Comparison of ENCODE assay signal across 1 cellular context in genomic region chr6:87155272-87155919, GRCh38.
TF ChIP-seq lines count a peak whose summit lies in the region.

ZNF292 (plus strand) TSS chr6:87155565; CDS start chr6:87155592, 27 bp downstream.

TF ChIP-seq in HepG2, 621 proteins besides CTCF, POLR2A, EP300 and RAD21 (continued from another document and continues in another):
- TF ChIP-seq, protein P1, sequence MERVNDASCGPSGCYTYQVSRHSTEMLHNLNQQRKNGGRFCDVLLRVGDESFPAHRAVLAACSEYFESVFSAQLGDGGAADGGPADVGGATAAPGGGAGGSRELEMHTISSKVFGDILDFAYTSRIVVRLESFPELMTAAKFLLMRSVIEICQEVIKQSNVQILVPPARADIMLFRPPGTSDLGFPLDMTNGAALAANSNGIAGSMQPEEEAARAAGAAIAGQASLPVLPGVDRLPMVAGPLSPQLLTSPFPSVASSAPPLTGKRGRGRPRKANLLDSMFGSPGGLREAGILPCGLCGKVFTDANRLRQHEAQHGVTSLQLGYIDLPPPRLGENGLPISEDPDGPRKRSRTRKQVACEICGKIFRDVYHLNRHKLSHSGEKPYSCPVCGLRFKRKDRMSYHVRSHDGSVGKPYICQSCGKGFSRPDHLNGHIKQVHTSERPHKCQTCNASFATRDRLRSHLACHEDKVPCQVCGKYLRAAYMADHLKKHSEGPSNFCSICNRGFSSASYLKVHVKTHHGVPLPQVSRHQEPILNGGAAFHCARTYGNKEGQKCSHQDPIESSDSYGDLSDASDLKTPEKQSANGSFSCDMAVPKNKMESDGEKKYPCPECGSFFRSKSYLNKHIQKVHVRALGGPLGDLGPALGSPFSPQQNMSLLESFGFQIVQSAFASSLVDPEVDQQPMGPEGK (CRISPR knock-in tag; IDR thresholded peaks at IDR 0.05), result peak; percentile 58; the same call in 1 of the 2 replicates
- TF ChIP-seq ZBTB38 (CRISPR knock-in tag; IDR thresholded peaks at IDR 0.05) (peak; percentile 80; the same call in 1 of the 2 replicates), KAT8 (CRISPR knock-in tag; IDR thresholded peaks at IDR 0.05) (peak; percentile 93), KDM2A (CRISPR knock-in tag; IDR thresholded peaks at IDR 0.05; ENCODE audit: borderline replicate concordance, low read depth) (peak; percentile 94), HOXA9 (CRISPR knock-in tag; IDR thresholded peaks at IDR 0.05; ENCODE audit: borderline replicate concordance) (peak; percentile 99), ZNF616 (CRISPR knock-in tag; IDR thresholded peaks at IDR 0.05; ENCODE audit: low read depth) (peak; percentile 98), SIX4 (CRISPR knock-in tag; IDR thresholded peaks at IDR 0.05) (peak; percentile 49; the same call in 1 of the 2 replicates), MIER3 (CRISPR knock-in tag; IDR thresholded peaks at IDR 0.05; ENCODE audit: borderline replicate concordance) (peak; percentile 88; the same call in 1 of the 2 replicates), ATM (IDR thresholded peaks at IDR 0.05; ENCODE audit: borderline replicate concordance) (no peak), RAD51 (IDR thresholded peaks at IDR 0.05; ENCODE audit: borderline replicate concordance) (peak; percentile 100), ZNF773 (CRISPR knock-in tag; IDR thresholded peaks at IDR 0.05; ENCODE audit: borderline replicate concordance) (peak; percentile 61; the same call in 1 of the 2 replicates), GZF1 (CRISPR knock-in tag; IDR thresholded peaks at IDR 0.05) (peak; percentile 94), ZSCAN29 (CRISPR knock-in tag; conservative IDR thresholded peaks at IDR 0.05) (0 out of 2 replicates have a peak, but pooled peaks have one; percentile 26), ZNF605 (CRISPR knock-in tag; IDR thresholded peaks at IDR 0.05) (peak; percentile 98), ZNF574 (CRISPR knock-in tag; IDR thresholded peaks at IDR 0.05) (peak; percentile 83), ZNF713 (CRISPR knock-in tag; IDR thresholded peaks at IDR 0.05) (peak; percentile 76; the same call in 1 of the 2 replicates), ZNF558 (CRISPR knock-in tag; IDR thresholded peaks at IDR 0.05; ENCODE audit: borderline replicate concordance) (peak; percentile 96; the same call in 1 of the 2 replicates), KLF15 (CRISPR knock-in tag; IDR thresholded peaks at IDR 0.05; ENCODE audit: borderline replicate concordance) (no peak), SIN3B (IDR thresholded peaks at IDR 0.05; ENCODE audit: low read length) (peak; percentile 64; the same call in 1 of the 2 replicates), NR2F2 (IDR thresholded peaks at IDR 0.05; ENCODE audit: borderline replicate concordance, low read depth) (peak; percentile 28; the same call in 1 of the 2 replicates), HOMEZ (CRISPR knock-in tag; IDR thresholded peaks at IDR 0.05; ENCODE audit: low read depth) (peak; percentile 70; the same call in 1 of the 2 replicates), GFI1 (CRISPR knock-in tag; IDR thresholded peaks at IDR 0.05; ENCODE audit: borderline replicate concordance) (peak; percentile 81), CHCHD3 (CRISPR knock-in tag; IDR thresholded peaks at IDR 0.05) (peak; percentile 29; the same call in 1 of the 2 replicates), ZSCAN21 (CRISPR knock-in tag; IDR thresholded peaks at IDR 0.05; ENCODE audit: borderline replicate concordance) (peak; percentile 94), UBTF (CRISPR knock-in tag; IDR thresholded peaks at IDR 0.05) (peak; percentile 81), ZSCAN30 (CRISPR knock-in tag; IDR thresholded peaks at IDR 0.05) (0 out of 2 replicates have a peak, but pooled peaks have one; percentile 80), ZNF766 (CRISPR knock-in tag; IDR thresholded peaks at IDR 0.05; ENCODE audit: borderline replicate concordance) (peak; percentile 81; the same call in 1 of the 2 replicates), AHR (CRISPR knock-in tag; IDR thresholded peaks at IDR 0.05) (peak; percentile 17; the same call in 1 of the 2 replicates), KLF6 (CRISPR knock-in tag; IDR thresholded peaks at IDR 0.05) (peak; percentile 97), POLR2G (IDR thresholded peaks at IDR 0.05; ENCODE audit: low read depth, low read length) (peak; percentile 89), HOXA7 (CRISPR knock-in tag; IDR thresholded peaks at IDR 0.05) (peak; percentile 98), ZNF567 (CRISPR knock-in tag; IDR thresholded peaks at IDR 0.05; ENCODE audit: borderline replicate concordance) (no peak), CREBL2 (CRISPR knock-in tag; IDR thresholded peaks at IDR 0.05; ENCODE audit: borderline replicate concordance) (peak; percentile 81; the same call in 1 of the 2 replicates)
- TF ChIP-seq, protein P2, sequence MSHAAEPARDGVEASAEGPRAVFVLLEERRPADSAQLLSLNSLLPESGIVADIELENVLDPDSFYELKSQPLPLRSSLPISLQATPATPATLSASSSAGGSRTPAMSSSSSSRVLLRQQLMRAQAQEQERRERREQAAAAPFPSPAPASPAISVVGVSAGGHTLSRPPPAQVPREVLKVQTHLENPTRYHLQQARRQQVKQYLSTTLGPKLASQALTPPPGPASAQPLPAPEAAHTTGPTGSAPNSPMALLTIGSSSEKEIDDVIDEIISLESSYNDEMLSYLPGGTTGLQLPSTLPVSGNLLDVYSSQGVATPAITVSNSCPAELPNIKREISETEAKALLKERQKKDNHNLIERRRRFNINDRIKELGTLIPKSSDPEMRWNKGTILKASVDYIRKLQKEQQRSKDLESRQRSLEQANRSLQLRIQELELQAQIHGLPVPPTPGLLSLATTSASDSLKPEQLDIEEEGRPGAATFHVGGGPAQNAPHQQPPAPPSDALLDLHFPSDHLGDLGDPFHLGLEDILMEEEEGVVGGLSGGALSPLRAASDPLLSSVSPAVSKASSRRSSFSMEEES (CRISPR knock-in tag; IDR thresholded peaks at IDR 0.05), result peak; percentile 97
- TF ChIP-seq, protein P3, sequence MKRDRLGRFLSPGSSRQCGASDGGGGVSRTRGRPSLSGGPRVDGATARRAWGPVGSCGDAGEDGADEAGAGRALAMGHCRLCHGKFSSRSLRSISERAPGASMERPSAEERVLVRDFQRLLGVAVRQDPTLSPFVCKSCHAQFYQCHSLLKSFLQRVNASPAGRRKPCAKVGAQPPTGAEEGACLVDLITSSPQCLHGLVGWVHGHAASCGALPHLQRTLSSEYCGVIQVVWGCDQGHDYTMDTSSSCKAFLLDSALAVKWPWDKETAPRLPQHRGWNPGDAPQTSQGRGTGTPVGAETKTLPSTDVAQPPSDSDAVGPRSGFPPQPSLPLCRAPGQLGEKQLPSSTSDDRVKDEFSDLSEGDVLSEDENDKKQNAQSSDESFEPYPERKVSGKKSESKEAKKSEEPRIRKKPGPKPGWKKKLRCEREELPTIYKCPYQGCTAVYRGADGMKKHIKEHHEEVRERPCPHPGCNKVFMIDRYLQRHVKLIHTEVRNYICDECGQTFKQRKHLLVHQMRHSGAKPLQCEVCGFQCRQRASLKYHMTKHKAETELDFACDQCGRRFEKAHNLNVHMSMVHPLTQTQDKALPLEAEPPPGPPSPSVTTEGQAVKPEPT (CRISPR knock-in tag; IDR thresholded peaks at IDR 0.05; ENCODE audit: low read depth), result peak; percentile 94
- TF ChIP-seq, protein P4, sequence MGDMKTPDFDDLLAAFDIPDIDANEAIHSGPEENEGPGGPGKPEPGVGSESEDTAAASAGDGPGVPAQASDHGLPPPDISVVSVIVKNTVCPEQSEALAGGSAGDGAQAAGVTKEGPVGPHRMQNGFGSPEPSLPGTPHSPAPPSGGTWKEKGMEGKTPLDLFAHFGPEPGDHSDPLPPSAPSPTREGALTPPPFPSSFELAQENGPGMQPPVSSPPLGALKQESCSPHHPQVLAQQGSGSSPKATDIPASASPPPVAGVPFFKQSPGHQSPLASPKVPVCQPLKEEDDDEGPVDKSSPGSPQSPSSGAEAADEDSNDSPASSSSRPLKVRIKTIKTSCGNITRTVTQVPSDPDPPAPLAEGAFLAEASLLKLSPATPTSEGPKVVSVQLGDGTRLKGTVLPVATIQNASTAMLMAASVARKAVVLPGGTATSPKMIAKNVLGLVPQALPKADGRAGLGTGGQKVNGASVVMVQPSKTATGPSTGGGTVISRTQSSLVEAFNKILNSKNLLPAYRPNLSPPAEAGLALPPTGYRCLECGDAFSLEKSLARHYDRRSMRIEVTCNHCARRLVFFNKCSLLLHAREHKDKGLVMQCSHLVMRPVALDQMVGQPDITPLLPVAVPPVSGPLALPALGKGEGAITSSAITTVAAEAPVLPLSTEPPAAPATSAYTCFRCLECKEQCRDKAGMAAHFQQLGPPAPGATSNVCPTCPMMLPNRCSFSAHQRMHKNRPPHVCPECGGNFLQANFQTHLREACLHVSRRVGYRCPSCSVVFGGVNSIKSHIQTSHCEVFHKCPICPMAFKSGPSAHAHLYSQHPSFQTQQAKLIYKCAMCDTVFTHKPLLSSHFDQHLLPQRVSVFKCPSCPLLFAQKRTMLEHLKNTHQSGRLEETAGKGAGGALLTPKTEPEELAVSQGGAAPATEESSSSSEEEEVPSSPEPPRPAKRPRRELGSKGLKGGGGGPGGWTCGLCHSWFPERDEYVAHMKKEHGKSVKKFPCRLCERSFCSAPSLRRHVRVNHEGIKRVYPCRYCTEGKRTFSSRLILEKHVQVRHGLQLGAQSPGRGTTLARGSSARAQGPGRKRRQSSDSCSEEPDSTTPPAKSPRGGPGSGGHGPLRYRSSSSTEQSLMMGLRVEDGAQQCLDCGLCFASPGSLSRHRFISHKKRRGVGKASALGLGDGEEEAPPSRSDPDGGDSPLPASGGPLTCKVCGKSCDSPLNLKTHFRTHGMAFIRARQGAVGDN (CRISPR knock-in tag; IDR thresholded peaks at IDR 0.05), result peak; percentile 99
- TF ChIP-seq, protein P5, sequence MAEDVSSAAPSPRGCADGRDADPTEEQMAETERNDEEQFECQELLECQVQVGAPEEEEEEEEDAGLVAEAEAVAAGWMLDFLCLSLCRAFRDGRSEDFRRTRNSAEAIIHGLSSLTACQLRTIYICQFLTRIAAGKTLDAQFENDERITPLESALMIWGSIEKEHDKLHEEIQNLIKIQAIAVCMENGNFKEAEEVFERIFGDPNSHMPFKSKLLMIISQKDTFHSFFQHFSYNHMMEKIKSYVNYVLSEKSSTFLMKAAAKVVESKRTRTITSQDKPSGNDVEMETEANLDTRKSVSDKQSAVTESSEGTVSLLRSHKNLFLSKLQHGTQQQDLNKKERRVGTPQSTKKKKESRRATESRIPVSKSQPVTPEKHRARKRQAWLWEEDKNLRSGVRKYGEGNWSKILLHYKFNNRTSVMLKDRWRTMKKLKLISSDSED (CRISPR knock-in tag; IDR thresholded peaks at IDR 0.05), result peak; percentile 91
- TF ChIP-seq, protein P6, sequence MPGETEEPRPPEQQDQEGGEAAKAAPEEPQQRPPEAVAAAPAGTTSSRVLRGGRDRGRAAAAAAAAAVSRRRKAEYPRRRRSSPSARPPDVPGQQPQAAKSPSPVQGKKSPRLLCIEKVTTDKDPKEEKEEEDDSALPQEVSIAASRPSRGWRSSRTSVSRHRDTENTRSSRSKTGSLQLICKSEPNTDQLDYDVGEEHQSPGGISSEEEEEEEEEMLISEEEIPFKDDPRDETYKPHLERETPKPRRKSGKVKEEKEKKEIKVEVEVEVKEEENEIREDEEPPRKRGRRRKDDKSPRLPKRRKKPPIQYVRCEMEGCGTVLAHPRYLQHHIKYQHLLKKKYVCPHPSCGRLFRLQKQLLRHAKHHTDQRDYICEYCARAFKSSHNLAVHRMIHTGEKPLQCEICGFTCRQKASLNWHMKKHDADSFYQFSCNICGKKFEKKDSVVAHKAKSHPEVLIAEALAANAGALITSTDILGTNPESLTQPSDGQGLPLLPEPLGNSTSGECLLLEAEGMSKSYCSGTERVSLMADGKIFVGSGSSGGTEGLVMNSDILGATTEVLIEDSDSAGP (CRISPR knock-in tag; IDR thresholded peaks at IDR 0.05; ENCODE audit: borderline replicate concordance), result peak; percentile 98
